Comparison of ENCODE assay signal across 1 cellular context in the genomic region with DNA sequence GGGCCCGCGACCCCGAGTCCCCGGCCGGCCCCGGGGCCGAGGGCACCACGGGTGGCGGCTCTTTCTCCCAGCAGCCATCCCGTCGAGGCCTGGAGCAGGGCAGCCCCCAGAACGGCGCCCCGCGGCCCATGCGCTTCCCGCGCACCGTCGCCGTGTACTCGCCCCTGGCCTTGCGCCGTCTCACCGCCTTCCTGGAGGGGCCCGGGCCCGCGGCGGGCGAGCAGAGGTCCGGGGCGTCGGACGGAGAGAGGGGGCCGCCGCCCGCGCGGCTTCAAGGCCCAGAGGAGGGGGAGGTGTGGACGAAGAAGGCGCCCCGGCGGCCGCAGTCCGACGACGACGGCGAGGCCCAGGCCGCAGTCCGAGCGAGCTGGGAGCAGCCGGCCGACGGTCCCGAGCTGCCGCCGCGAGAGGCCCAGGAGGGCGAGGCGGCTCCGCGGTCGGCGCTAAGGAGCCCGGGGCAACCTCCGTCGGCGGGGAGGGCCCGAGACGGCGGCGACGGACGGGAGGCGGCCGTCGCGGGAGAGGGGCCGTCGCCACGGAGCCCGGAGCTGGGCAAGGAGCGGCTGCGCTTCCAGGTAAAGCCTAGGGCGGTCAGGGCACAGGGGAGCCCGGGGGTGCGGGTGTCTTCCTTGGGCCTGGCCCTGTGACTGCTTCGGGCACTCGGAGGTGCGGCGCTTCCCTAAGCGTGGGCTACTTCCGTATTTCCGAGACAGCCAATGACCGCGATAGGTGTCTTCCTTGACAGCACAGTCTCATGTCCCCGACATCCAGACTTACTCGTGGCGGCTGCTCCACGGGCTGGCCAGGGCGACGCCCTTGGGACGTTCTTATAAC.
TF ChIP-seq lines count a peak whose summit lies in the region.

No MANE protein-coding gene starts in this region.

TF ChIP-seq in K562, 482 proteins besides CTCF, POLR2A, EP300 and RAD21:
- TF ChIP-seq, protein P1, sequence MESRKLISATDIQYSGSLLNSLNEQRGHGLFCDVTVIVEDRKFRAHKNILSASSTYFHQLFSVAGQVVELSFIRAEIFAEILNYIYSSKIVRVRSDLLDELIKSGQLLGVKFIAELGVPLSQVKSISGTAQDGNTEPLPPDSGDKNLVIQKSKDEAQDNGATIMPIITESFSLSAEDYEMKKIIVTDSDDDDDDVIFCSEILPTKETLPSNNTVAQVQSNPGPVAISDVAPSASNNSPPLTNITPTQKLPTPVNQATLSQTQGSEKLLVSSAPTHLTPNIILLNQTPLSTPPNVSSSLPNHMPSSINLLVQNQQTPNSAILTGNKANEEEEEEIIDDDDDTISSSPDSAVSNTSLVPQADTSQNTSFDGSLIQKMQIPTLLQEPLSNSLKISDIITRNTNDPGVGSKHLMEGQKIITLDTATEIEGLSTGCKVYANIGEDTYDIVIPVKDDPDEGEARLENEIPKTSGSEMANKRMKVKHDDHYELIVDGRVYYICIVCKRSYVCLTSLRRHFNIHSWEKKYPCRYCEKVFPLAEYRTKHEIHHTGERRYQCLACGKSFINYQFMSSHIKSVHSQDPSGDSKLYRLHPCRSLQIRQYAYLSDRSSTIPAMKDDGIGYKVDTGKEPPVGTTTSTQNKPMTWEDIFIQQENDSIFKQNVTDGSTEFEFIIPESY (CRISPR knock-in tag; IDR thresholded peaks at IDR 0.05): 0 out of 2 replicates have a peak, but pooled peaks have one; percentile 36
- no peak for TF ChIP-seq FOSL1 (tag; conservative IDR thresholded peaks at IDR 0.05)
- TF ChIP-seq, protein P2, sequence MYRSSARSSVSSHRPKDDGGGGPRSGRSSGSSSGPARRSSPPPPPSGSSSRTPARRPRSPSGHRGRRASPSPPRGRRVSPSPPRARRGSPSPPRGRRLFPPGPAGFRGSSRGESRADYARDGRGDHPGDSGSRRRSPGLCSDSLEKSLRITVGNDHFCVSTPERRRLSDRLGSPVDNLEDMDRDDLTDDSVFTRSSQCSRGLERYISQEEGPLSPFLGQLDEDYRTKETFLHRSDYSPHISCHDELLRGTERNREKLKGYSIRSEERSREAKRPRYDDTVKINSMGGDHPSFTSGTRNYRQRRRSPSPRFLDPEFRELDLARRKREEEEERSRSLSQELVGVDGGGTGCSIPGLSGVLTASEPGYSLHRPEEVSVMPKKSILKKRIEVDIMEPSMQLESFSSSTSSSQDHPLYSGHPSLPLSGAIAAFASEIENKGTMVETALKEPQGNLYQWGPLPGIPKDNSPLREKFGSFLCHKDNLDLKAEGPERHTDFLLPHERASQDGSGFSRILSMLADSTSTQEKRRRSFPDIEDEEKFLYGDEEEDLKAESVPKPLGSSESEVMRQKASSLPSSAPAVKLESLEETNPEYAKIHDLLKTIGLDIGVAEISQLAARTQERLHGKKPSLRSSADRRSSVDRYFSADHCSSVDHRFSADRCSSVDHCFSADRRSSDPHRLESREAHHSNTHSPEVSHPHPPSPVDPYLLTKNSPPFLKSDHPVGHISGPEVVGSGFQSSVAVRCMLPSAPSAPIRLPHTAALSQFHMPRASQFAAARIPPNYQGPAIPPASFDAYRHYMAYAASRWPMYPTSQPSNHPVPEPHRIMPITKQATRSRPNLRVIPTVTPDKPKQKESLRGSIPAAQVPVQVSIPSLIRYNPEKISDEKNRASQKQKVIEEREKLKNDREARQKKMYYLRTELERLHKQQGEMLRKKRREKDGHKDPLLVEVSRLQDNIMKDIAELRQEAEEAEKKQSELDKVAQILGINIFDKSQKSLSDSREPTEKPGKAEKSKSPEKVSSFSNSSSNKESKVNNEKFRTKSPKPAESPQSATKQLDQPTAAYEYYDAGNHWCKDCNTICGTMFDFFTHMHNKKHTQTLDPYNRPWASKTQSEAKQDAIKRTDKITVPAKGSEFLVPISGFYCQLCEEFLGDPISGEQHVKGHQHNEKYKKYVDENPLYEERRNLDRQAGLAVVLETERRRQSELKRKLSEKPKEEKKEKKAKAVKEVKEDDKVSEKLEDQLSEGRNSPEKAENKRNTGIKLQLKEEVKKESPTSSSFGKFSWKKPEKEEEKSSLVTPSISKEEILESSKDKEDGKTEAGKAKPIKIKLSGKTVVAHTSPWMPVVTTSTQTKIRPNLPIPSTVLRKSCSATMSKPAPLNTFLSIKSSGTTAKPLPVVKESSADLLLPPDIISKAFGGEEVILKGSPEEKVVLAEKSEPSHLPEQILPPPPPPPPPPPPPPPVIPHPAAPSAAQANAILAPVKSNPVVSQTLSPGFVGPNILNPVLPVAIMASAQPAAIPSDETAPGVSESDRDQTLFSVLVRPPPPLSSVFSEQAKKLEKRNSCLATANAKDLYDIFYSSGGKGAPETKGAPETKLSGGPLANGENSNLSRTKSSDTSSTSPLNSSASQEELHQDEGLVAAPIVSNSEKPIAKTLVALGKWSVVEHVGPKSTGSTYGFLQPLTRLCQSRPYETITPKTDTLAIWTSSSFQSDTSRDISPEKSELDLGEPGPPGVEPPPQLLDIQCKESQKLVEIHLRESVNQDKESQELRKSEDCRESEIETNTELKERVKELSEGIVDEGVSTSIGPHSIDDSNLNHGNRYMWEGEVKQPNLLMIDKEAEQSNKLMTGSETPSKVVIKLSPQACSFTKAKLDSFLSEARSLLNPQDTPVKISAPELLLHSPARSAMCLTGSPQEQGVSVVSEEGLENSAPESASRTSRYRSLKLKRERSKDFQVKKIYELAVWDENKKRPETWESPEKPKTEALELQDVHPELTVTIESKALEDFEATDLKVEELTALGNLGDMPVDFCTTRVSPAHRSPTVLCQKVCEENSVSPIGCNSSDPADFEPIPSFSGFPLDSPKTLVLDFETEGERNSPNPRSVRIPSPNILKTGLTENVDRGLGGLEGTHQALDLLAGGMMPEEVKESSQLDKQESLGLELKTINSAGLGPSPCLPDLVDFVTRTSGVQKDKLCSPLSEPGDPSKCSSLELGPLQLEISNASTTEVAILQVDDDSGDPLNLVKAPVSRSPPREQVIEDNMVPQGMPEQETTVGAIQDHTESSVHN (IDR thresholded peaks at IDR 0.05; ENCODE audit: borderline replicate concordance in 1 of 2, low read depth in 1 of 2): no peak
- TF ChIP-seq, protein P3, sequence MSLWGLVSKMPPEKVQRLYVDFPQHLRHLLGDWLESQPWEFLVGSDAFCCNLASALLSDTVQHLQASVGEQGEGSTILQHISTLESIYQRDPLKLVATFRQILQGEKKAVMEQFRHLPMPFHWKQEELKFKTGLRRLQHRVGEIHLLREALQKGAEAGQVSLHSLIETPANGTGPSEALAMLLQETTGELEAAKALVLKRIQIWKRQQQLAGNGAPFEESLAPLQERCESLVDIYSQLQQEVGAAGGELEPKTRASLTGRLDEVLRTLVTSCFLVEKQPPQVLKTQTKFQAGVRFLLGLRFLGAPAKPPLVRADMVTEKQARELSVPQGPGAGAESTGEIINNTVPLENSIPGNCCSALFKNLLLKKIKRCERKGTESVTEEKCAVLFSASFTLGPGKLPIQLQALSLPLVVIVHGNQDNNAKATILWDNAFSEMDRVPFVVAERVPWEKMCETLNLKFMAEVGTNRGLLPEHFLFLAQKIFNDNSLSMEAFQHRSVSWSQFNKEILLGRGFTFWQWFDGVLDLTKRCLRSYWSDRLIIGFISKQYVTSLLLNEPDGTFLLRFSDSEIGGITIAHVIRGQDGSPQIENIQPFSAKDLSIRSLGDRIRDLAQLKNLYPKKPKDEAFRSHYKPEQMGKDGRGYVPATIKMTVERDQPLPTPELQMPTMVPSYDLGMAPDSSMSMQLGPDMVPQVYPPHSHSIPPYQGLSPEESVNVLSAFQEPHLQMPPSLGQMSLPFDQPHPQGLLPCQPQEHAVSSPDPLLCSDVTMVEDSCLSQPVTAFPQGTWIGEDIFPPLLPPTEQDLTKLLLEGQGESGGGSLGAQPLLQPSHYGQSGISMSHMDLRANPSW (CRISPR knock-in tag; IDR thresholded peaks at IDR 0.05): no peak
- TF ChIP-seq, protein P4, sequence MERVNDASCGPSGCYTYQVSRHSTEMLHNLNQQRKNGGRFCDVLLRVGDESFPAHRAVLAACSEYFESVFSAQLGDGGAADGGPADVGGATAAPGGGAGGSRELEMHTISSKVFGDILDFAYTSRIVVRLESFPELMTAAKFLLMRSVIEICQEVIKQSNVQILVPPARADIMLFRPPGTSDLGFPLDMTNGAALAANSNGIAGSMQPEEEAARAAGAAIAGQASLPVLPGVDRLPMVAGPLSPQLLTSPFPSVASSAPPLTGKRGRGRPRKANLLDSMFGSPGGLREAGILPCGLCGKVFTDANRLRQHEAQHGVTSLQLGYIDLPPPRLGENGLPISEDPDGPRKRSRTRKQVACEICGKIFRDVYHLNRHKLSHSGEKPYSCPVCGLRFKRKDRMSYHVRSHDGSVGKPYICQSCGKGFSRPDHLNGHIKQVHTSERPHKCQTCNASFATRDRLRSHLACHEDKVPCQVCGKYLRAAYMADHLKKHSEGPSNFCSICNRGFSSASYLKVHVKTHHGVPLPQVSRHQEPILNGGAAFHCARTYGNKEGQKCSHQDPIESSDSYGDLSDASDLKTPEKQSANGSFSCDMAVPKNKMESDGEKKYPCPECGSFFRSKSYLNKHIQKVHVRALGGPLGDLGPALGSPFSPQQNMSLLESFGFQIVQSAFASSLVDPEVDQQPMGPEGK (CRISPR knock-in tag; IDR thresholded peaks at IDR 0.05; ENCODE audit: borderline replicate concordance): no peak
- TF ChIP-seq CBX1 (IDR thresholded peaks at IDR 0.05; ENCODE audit: low read depth): no peak
- no peak for TF ChIP-seq CBX8 (IDR thresholded peaks at IDR 0.05; ENCODE audit: borderline replicate concordance, extremely low read depth, low read depth, low read length, poor library complexity, severe bottlenecking)
